ENCODE assay signal across 10 cellular contexts in the genomic region with DNA sequence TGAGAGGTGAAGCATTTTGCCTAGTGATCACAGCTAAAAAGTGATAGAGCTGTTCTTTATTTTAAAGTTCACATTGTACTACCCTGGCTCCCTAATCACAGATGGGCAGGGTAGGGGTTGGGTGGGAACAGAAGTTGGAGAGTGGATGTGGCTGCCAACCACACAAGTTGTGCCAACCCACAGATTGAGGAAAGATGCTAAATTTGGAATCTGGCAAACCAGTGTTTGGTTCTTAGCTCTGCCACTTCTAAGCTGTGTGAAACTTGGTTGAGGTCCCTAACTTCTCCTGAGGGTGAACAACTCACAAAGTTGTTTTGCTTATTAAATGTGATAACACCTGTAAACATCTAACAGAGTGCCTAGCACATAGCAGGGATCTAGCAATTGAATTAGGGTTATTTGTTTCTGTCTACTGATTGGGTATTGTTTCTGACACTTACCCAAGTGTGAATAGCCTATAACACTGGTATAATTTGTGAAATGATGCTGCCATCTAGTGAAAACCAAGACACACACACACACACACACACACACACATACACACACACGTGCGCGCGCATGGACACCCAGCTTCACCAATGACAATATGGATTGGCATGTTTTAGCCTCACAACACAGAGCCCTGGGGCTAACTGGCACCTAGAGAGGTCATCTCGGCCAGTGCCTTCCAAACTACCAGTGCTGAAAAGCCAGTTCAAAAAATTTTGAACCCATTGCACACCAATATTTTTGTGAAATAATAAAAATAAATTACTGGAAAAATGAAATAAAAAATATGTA. TPM values are rescaled to one million over a fixed set of nuclear protein-coding genes. Genes with fewer than 3 reads are reported as not detected.
DNase-seq lines count a peak whose midpoint lies in the region; ATAC-seq and TF ChIP-seq lines count a peak whose summit lies in the region.
"Had no signal": no experiment of that assay in that cellular context is flagged by ENCODE, and none has a peak within 500 bp of the region (broad histone marks: within the 10 kb centered on the region; RNA-seq: fewer than 3 reads in every experiment).

No MANE protein-coding gene starts in this region.

- H3K4me3 ChIP-seq in DND-41 (ENCODE audit: low read depth in 1 of 2, low read length in 2 of 2) (no peak overlapping the region), HCT116 (replicated peaks in 1 of 2; ENCODE audit: low read depth in 1 of 2, low read length in 2 of 2) (no peak overlapping the region), fibroblast of lung (replicated peaks in 1 of 4; ENCODE audit: control extremely low read depth in 1 of 4, insufficient read depth in 1 of 4, low read depth in 3 of 4, low read length in 4 of 4) (no peak overlapping the region)

- intact Hi-C loops in HCT116 (cut with micrococcal nuclease), result no loop called here

- no peak for TF ChIP-seq POLR2A in HCT116 (IDR thresholded peaks at IDR 0.05; ENCODE audit: borderline replicate concordance, extremely low read depth, insufficient read depth, insufficient read length)

- DNase-seq in DND-41, result peak; percentile 37
- DNase-seq in HCT116 (ENCODE audit: low read depth, low spot score), result peak; percentile 31
- peak; percentile 79 for DNase-seq in RPMI7951 (ENCODE audit: low read depth)
- peak; percentile 17 to 31 for DNase-seq in fibroblast of lung (ENCODE audit: low read depth in 2 of 2)
- DNase-seq in stimulated activated effector memory CD8-positive, alpha-beta T cell treated with anti-CD3 and anti-CD28 coated beads, Interleukin-12 subunit alpha, Interleukin-12 subunit beta, amount 100 ng/mL, for 72 hours (ENCODE audit: low spot score in 2 of 2), result no peak
- DNase-seq in nucleus accumbens (lab: John Stamatoyannopoulos, UW), result no peak
- no peak for DNase-seq in SKM-1 (lab: John Stamatoyannopoulos, UW; ENCODE audit: unreplicated experiment)
- no peak for DNase-seq in NCI-H2196 treated with DMSO at 0.1 percent for 48 hours (lab: John Stamatoyannopoulos, UW; ENCODE audit: unreplicated experiment)

- H3K79me2 ChIP-seq in DND-41 (ENCODE audit: insufficient read depth, low read length) (no peaks in the 10 kb centered on the region), HCT116 (ENCODE audit: insufficient read depth, low read length) (no peaks in the 10 kb centered on the region), fibroblast of lung (ENCODE audit: control insufficient read depth, insufficient read depth, low read length) (no peaks in the 10 kb centered on the region)

- no peak overlapping the region for H3K27ac ChIP-seq in DND-41 (ENCODE audit: low read length)
- no peak overlapping the region for H3K27ac ChIP-seq in HCT116 (ENCODE audit: low read depth, low read length)
- no peak overlapping the region for H3K27ac ChIP-seq in fibroblast of lung (ENCODE audit: insufficient read depth, low read length)
- H3K27ac ChIP-seq: HL-60 had no signal

- POLR2A ChIA-PET in HCT116 (lab: Charles Lee), result no interaction called here

- TF ChIP-seq CTCF in DND-41 (IDR thresholded peaks at IDR 0.05; ENCODE audit: borderline replicate concordance, extremely low read depth, low read length, poor library complexity, severe bottlenecking), result peak; percentile 54
- peak in 2 of 3 experiments; percentile 16 to 33; a peak in 3 of 6 replicates for TF ChIP-seq CTCF in HCT116 (IDR thresholded peaks at IDR 0.05 in 2 of 3, conservative IDR thresholded peaks at IDR 0.05 in 1 of 3; ENCODE audit: borderline replicate concordance in 1 of 3, insufficient read depth in 1 of 3, low read depth in 2 of 3, low read length in 2 of 3)
- no peak for TF ChIP-seq CTCF in fibroblast of lung (conservative IDR thresholded peaks at IDR 0.05 in 1 of 2, IDR thresholded peaks at IDR 0.05 in 1 of 2; ENCODE audit: low read depth in 1 of 2, low read length in 2 of 2)

- TF ChIP-seq RAD21 in HCT116 (IDR thresholded peaks at IDR 0.05; ENCODE audit: low read depth), result peak; percentile 61

- no peak overlapping the region for H3K27ac Mint-ChIP-seq in stimulated activated effector memory CD8-positive, alpha-beta T cell treated with anti-CD3 and anti-CD28 coated beads, Interleukin-12 subunit alpha, Interleukin-12 subunit beta, amount 100 ng/mL, for 72 hours
- H3K27ac Mint-ChIP-seq: dendritic cell treated with granulocyte-macrophage colony-stimulating factor and Interleukin-4, amounts not matched to agents 40 ng/mL and 50 ng/mL, for 4 days had no signal

- H3K4me2 ChIP-seq in DND-41 (ENCODE audit: insufficient read depth, low read length) (no peak overlapping the region), HCT116 (ENCODE audit: low read length) (no peak overlapping the region), fibroblast of lung (ENCODE audit: extremely low read depth, insufficient read depth, low read length) (no peak overlapping the region)

- RAD21 ChIA-PET in HCT116 (lab: Charles Lee; ENCODE audit: low non-redundant PET in 1 of 2, low total read pairs in 2 of 2, uncharacterized antibody in 2 of 2, unreplicated experiment in 2 of 2), result interaction anchor here (0.6 to 1.4 kb wide), 5 partner anchors 42 to 172 kb away, joined by 3 to 8 read pairs (median 4); no protein-coding TSS in a partner anchor

- no peaks in the 10 kb centered on the region for H3K9me3 Mint-ChIP-seq in stimulated activated effector memory CD8-positive, alpha-beta T cell treated with anti-CD3 and anti-CD28 coated beads, Interleukin-12 subunit alpha, Interleukin-12 subunit beta, amount 100 ng/mL, for 72 hours
- H3K9me3 Mint-ChIP-seq: dendritic cell treated with granulocyte-macrophage colony-stimulating factor and Interleukin-4, amounts not matched to agents 40 ng/mL and 50 ng/mL, for 4 days had no signal

- H3K4me1 Mint-ChIP-seq in stimulated activated effector memory CD8-positive, alpha-beta T cell treated with anti-CD3 and anti-CD28 coated beads, Interleukin-12 subunit alpha, Interleukin-12 subunit beta, amount 100 ng/mL, for 72 hours, result no peaks in the 10 kb centered on the region

- H3K27me3 ChIP-seq in DND-41 (ENCODE audit: insufficient read depth, low read length, poor library complexity) (no peaks in the 10 kb centered on the region), HCT116 (ENCODE audit: insufficient read depth, low read length) (no peaks in the 10 kb centered on the region), fibroblast of lung (ENCODE audit: control insufficient read depth, insufficient read depth, low read length) (no peaks in the 10 kb centered on the region)

- ATAC-seq in DND-41 (ENCODE audit: insufficient read depth, low read depth) (peak; percentile 79), HCT116 (peak; percentile 67)
- ATAC-seq in stimulated activated effector memory CD8-positive, alpha-beta T cell treated with anti-CD3 and anti-CD28 coated beads, Interleukin-12 subunit alpha, Interleukin-12 subunit beta, amount 100 ng/mL, for 72 hours, result peak; percentile 31

- no peaks in the 10 kb centered on the region for H3K9me3 ChIP-seq in DND-41 (ENCODE audit: insufficient read depth, low read length, severe bottlenecking)
- no peaks in the 10 kb centered on the region for H3K9me3 ChIP-seq in HCT116 (ENCODE audit: control insufficient read depth in 1 of 2, insufficient read depth in 1 of 2, low read depth in 1 of 2, low read length in 2 of 2)
- no peaks in the 10 kb centered on the region for H3K9me3 ChIP-seq in fibroblast of lung (ENCODE audit: control insufficient read depth, insufficient read depth, low read depth, low read length)

- no peaks in the 10 kb centered on the region for H3K36me3 Mint-ChIP-seq in stimulated activated effector memory CD8-positive, alpha-beta T cell treated with anti-CD3 and anti-CD28 coated beads, Interleukin-12 subunit alpha, Interleukin-12 subunit beta, amount 100 ng/mL, for 72 hours

- H3K4me3 Mint-ChIP-seq in stimulated activated effector memory CD8-positive, alpha-beta T cell treated with anti-CD3 and anti-CD28 coated beads, Interleukin-12 subunit alpha, Interleukin-12 subunit beta, amount 100 ng/mL, for 72 hours, result no peak overlapping the region
- H3K4me3 Mint-ChIP-seq: dendritic cell treated with granulocyte-macrophage colony-stimulating factor and Interleukin-4, amounts not matched to agents 40 ng/mL and 50 ng/mL, for 4 days had no signal

- H3K9ac ChIP-seq in DND-41 (ENCODE audit: low read depth, low read length) (no peak overlapping the region), HCT116 (ENCODE audit: low read length) (no peak overlapping the region), fibroblast of lung (ENCODE audit: insufficient read depth, low read length) (no peak overlapping the region)

- H2AFZ ChIP-seq in DND-41 (ENCODE audit: low read depth, low read length) (no peak overlapping the region), HCT116 (ENCODE audit: low read depth, low read length, poor library complexity, severe bottlenecking) (no peak overlapping the region), fibroblast of lung (ENCODE audit: low read length) (no peak overlapping the region)

- no peaks in the 10 kb centered on the region for H3K36me3 ChIP-seq in DND-41 (ENCODE audit: insufficient read depth, low read length)
- no peaks in the 10 kb centered on the region for H3K36me3 ChIP-seq in HCT116 (ENCODE audit: control insufficient read depth in 1 of 2, insufficient read depth in 2 of 2, low read length in 2 of 2)
- no peaks in the 10 kb centered on the region for H3K36me3 ChIP-seq in fibroblast of lung (ENCODE audit: control insufficient read depth, insufficient read depth, low read length)

- BruUV-seq in HCT116 (replicated peaks; lab: Mats Ljungman, UMichigan), result no TSS peak

- CTCF ChIA-PET in HCT116 (lab: Charles Lee), result interaction anchor here (0.6 to 2.5 kb wide), 4 partner anchors 31 to 803 kb away, joined by 3 to 19 read pairs (median 4); no protein-coding TSS in a partner anchor

- H3K9me2 ChIP-seq in HCT116 (ENCODE audit: insufficient read depth), result no peaks in the 10 kb centered on the region

- H4K20me1 ChIP-seq in DND-41 (ENCODE audit: insufficient read depth, low read length) (no peaks in the 10 kb centered on the region), HCT116 (ENCODE audit: insufficient read depth) (no peaks in the 10 kb centered on the region), fibroblast of lung (ENCODE audit: control insufficient read depth, extremely low read depth, insufficient read depth, low read length) (no peaks in the 10 kb centered on the region)

- H3K4me1 ChIP-seq in DND-41 (ENCODE audit: insufficient read depth, low read length), result no peaks in the 10 kb centered on the region
- H3K4me1 ChIP-seq in HCT116 (ENCODE audit: control insufficient read depth in 1 of 2, insufficient read depth in 2 of 2, low read length in 2 of 2), result no peaks in the 10 kb centered on the region
- no peaks in the 10 kb centered on the region for H3K4me1 ChIP-seq in fibroblast of lung (ENCODE audit: control insufficient read depth, extremely low read depth, insufficient read depth, low read length)

TF ChIP-seq in HCT116, 20 proteins besides CTCF, POLR2A, EP300 and RAD21 (continues in another document):
- no peak for TF ChIP-seq ZNF274 (IDR thresholded peaks at IDR 0.05; ENCODE audit: low read depth, low read length)
- TF ChIP-seq CBX3 (IDR thresholded peaks at IDR 0.05; ENCODE audit: low read depth), result no peak
- TF ChIP-seq JUND (IDR thresholded peaks at IDR 0.05), result no peak
- no peak for TF ChIP-seq ZFX (IDR thresholded peaks at IDR 0.05)

RNA-seq across cellular contexts. Expression of a gene that starts 25.3 kb away (rescaled TPM):
- not detected for total RNA-seq in HCT116 (2021; ENCODE audit: unreplicated experiment)
- polyA plus RNA-seq in HCT116 (2012), result 0.10 TPM in 1 of 2 replicates, not detected in the other
- total RNA-seq in RPMI7951 (2014; rRNA removed; shearing (Covaris generic)), result not detected in 2 replicates
- total RNA-seq in fibroblast of lung, result not detected in 2 replicates
- polyA plus RNA-seq in fibroblast of lung, result not detected in 2 replicates
- not detected in 2 replicates for polyA plus RNA-seq in fibroblast of lung (2012)
- not detected in 2 replicates for polyA minus RNA-seq in fibroblast of lung (ENCODE audit: low replicate concordance)

Comparison
In these comparisons a context has a peak if more than half of its experiments do, and no peak if none do; other contexts are left out.
1. DNase-seq: peak in DND-41 (single experiment), HCT116 (single experiment), RPMI7951 (single experiment) and fibroblast of lung (2 of 2); none in stimulated activated effector memory CD8-positive, alpha-beta T cell treated with anti-CD3 and anti-CD28 coated beads, Interleukin-12 subunit alpha, Interleukin-12 subunit beta, amount 100 ng/mL, for 72 hours (0 of 2), nucleus accumbens (0 of 56), SKM-1 (single experiment) and NCI-H2196 treated with DMSO at 0.1 percent for 48 hours (single experiment).
2. CTCF ChIP-seq: peak in DND-41 (single experiment) and HCT116 (2 of 3); none in fibroblast of lung (0 of 2).
3. Peak in every context shown above with its lines, with median percentiles within 50 percentile points of each other: ATAC-seq.